In the genomic region with DNA sequence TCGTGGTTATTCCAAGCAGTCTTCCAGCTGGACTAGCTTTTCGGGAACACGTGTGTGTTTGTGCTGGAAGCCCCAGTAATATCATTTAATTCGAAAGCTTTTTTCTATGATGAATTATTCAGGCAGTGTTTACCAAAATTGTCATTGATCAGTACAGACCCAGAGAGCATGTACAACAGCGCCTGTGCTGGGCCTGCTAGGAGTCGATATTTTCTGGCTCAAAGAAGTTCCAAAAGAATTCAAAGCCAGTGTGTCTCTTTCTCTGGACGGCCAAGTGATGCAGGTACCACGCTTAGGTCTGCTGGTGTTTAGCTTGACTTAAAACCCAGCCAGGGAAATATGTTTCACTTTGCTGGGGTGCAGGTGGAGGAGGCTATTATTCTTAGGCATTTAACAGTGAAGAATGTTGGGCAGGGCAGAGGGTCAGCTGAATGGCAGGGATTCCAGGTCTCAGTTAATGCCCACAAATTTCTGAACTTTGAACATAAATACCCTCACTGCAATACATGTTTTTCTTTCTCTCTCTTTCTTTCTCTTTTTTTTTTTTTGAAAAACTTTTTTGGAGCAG, we compare ENCODE assay signal across 19 cellular contexts.
"Had no signal": no experiment of that assay in that cellular context is flagged by ENCODE, and none has a peak within 500 bp of the region (broad histone marks: within the 10 kb centered on the region; RNA-seq: fewer than 3 reads in every experiment).

No MANE protein-coding gene starts in this region.

- H3K4me3 ChIP-seq: coronary artery, lower lobe of right lung, ovary, testis, transverse colon had no signal

- H3K27me3 ChIP-seq: ovary, testis, transverse colon had no signal

- H3K27ac ChIP-seq: coronary artery, lower lobe of right lung, ovary, testis, transverse colon had no signal

- ATAC-seq: left colon; lower lobe of right lung; right cardiac atrium; stimulated activated naive B cell treated with anti-CD40 and anti-IgM and Interleukin-4, amounts not matched to agents 10 μg/mL and 1 μg/mL and 100 μg/mL, for 72 hours; stimulated activated naive CD8-positive, alpha-beta T cell treated with anti-CD3 and anti-CD28 coated beads, Interleukin-15, amount 100 ng/mL, for 72 hours had no signal

- DNase-seq: caudate nucleus; effector CD4-positive, alpha-beta T cell; endodermal cell; erythroblast; foreskin melanocyte; head of caudate nucleus; hippocampal formation; left colon; lower lobe of right lung; midbrain; nephron progenitor cell; ovary; right cardiac atrium; stimulated activated CD4-positive, alpha-beta T cell treated with anti-CD3 and anti-CD28 coated beads, Interleukin-4, amount 100 ng/mL, for 1 hour; stimulated activated naive B cell treated with anti-CD40 and anti-IgM and Interleukin-4, amounts not matched to agents 10 μg/mL and 1 μg/mL and 100 μg/mL, for 72 hours; stimulated activated naive CD8-positive, alpha-beta T cell treated with anti-CD3 and anti-CD28 coated beads, Interleukin-15, amount 100 ng/mL, for 72 hours; testis; transverse colon had no signal

- H3K9me3 ChIP-seq: lower lobe of right lung, ovary, testis, transverse colon had no signal

- H3K36me3 ChIP-seq: lower lobe of right lung, ovary, transverse colon had no signal
